In genomic region chr12:51449569-51450246, GRCh38 we compare ENCODE assay signal across 1 cellular context.
TF ChIP-seq lines count a peak whose summit lies in the region.

No MANE protein-coding gene starts in this region.

TF ChIP-seq in H1, 55 proteins besides CTCF, POLR2A, EP300 and RAD21 (continued from another document):
- TF ChIP-seq JUN (IDR thresholded peaks at IDR 0.05; ENCODE audit: low read depth, low read length) (no peak), ZNF274 (IDR thresholded peaks at IDR 0.05; ENCODE audit: borderline replicate concordance, extremely low read depth, low read length) (no peak), TAF7 (optimal IDR thresholded peaks at IDR 0.05; ENCODE audit: borderline replicate concordance, low read depth, low read length) (no peak), KDM4A (IDR thresholded peaks at IDR 0.05; ENCODE audit: low read depth, low read length, severe bottlenecking) (no peak), SIRT6 (IDR thresholded peaks at IDR 0.05; ENCODE audit: low read length) (no peak), ASH2L (IDR thresholded peaks at IDR 0.05; ENCODE audit: low read length) (no peak)
